ENCODE assay signal across 25 cellular contexts in genomic region chr7:94174956-94175355, GRCh38.
A peak's percentile ranks its signal among the peaks of the same experiment; 100 is the strongest.
DNase-seq lines count a peak whose midpoint lies in the region; FAIRE-seq and TF ChIP-seq lines count a peak whose summit lies in the region.
"Had no signal": no experiment of that assay in that cellular context is flagged by ENCODE, and none has a peak within 500 bp of the region (broad histone marks: within the 10 kb centered on the region; RNA-seq: fewer than 3 reads in every experiment).

No MANE protein-coding gene starts in this region.

- H3K27me3 Mint-ChIP-seq in endothelial cell (ENCODE audit: unreplicated experiment) = no peaks in the 10 kb centered on the region
- H3K27me3 Mint-ChIP-seq: IgD-negative memory B cell had no signal

- H3K9ac ChIP-seq in neural cell (ENCODE audit: low read length) (no peak overlapping the region), colonic mucosa (ENCODE audit: low read depth in 2 of 2, low read length in 2 of 2) (no peak overlapping the region), Karpas-422 (ENCODE audit: low read length) (no peak overlapping the region)
- H3K9ac ChIP-seq: KMS-11 had no signal

- H3K79me2 ChIP-seq in neural cell (replicated peaks; ENCODE audit: insufficient read depth, low read length) (no peaks in the 10 kb centered on the region), Karpas-422 (ENCODE audit: low read length) (no peaks in the 10 kb centered on the region)

- no peak for FAIRE-seq in frontal cortex (lab: Jason Lieb, UNC)
- FAIRE-seq: G401.6, H54 had no signal

- H4K20me1 ChIP-seq in neural cell (ENCODE audit: insufficient read depth) (no peaks in the 10 kb centered on the region), Karpas-422 (ENCODE audit: insufficient read depth, low read depth, low read length) (no peaks in the 10 kb centered on the region)

- TF ChIP-seq CTCF in endothelial cell (IDR thresholded peaks at IDR 0.05; ENCODE audit: unreplicated experiment) = no peak
- TF ChIP-seq CTCF in neural cell (IDR thresholded peaks at IDR 0.05; ENCODE audit: poor library complexity, severe bottlenecking) = no peak
- no peak for TF ChIP-seq CTCF in colonic mucosa (IDR thresholded peaks at IDR 0.05)

- H3K4me2 ChIP-seq in neural cell (ENCODE audit: low read length) = no peak overlapping the region
- H3K4me2 ChIP-seq in Karpas-422 (ENCODE audit: low read depth, low read length, poor library complexity, severe bottlenecking) = no peak overlapping the region
- H3K4me2 ChIP-seq: A549, KMS-11 had no signal

- H2AFZ ChIP-seq in neural cell (ENCODE audit: low read depth, low read length) (no peak overlapping the region), Karpas-422 (ENCODE audit: low read length) (no peak overlapping the region)

- no peak for TF ChIP-seq EP300 in neural cell (conservative IDR thresholded peaks at IDR 0.05; ENCODE audit: poor library complexity, severe bottlenecking)

- H3K9me2 ChIP-seq in neural cell (ENCODE audit: insufficient read depth, low read length) (no peaks in the 10 kb centered on the region), Karpas-422 (replicated peaks; ENCODE audit: insufficient read depth, low read length) (no peaks in the 10 kb centered on the region)

- TF ChIP-seq RAD21 in neural cell (conservative IDR thresholded peaks at IDR 0.05) = no peak

- peaks cover 25% of the 10 kb centered on the region for H3K4me1 Mint-ChIP-seq in endothelial cell (ENCODE audit: unreplicated experiment)
- H3K4me1 Mint-ChIP-seq: CD4-positive, alpha-beta memory T cell had no signal

- no peak overlapping the region for H3K27ac ChIP-seq in neural cell (ENCODE audit: low read length)
- no peak overlapping the region for H3K27ac ChIP-seq in colonic mucosa
- H3K27ac ChIP-seq in Karpas-422 (ENCODE audit: low read length) = no peak overlapping the region
- H3K27ac ChIP-seq: A549, KMS-11 had no signal

- no peaks in the 10 kb centered on the region for H3K27me3 ChIP-seq in neural cell (ENCODE audit: insufficient read depth, low read depth, low read length)
- H3K27me3 ChIP-seq in colonic mucosa = no peaks in the 10 kb centered on the region
- H3K27me3 ChIP-seq in Karpas-422 (ENCODE audit: low read length) = no peaks in the 10 kb centered on the region

- peak overlapping the region; percentile 12 for H3K27ac Mint-ChIP-seq in endothelial cell (ENCODE audit: unreplicated experiment)
- H3K27ac Mint-ChIP-seq: CD4-positive, alpha-beta memory T cell; IgD-negative memory B cell had no signal

- H3K9me3 ChIP-seq in neural cell (ENCODE audit: low read length) (no peaks in the 10 kb centered on the region), colonic mucosa (no peaks in the 10 kb centered on the region), Karpas-422 (ENCODE audit: low read length) (no peaks in the 10 kb centered on the region)
- H3K9me3 ChIP-seq: A549 had no signal

- H3K4me3 Mint-ChIP-seq in endothelial cell (ENCODE audit: unreplicated experiment) = no peak overlapping the region
- H3K4me3 Mint-ChIP-seq: CD4-positive, alpha-beta memory T cell; IgD-negative memory B cell had no signal

- intact Hi-C loops in colonic mucosa (cut with DNase I) = no loop called here

- H3K9me3 Mint-ChIP-seq in endothelial cell (ENCODE audit: unreplicated experiment) = no peaks in the 10 kb centered on the region
- H3K9me3 Mint-ChIP-seq: IgD-negative memory B cell had no signal

- no peaks in the 10 kb centered on the region for H3K36me3 Mint-ChIP-seq in endothelial cell (ENCODE audit: low read depth, unreplicated experiment)
- H3K36me3 Mint-ChIP-seq: CD4-positive, alpha-beta memory T cell had no signal

- no peaks in the 10 kb centered on the region for H3F3A ChIP-seq in neural cell (ENCODE audit: insufficient read depth, low read length, poor library complexity, severe bottlenecking)

- H3K36me3 ChIP-seq in neural cell (ENCODE audit: insufficient read depth, low read length) (no peaks in the 10 kb centered on the region), colonic mucosa (no peaks in the 10 kb centered on the region), Karpas-422 (ENCODE audit: insufficient read depth, low read length) (no peaks in the 10 kb centered on the region)

- H3K4me1 ChIP-seq in colonic mucosa (no peaks in the 10 kb centered on the region), Karpas-422 (ENCODE audit: low read length) (no peaks in the 10 kb centered on the region)
- H3K4me1 ChIP-seq: A549 had no signal

- H3K4me3 ChIP-seq in neural cell (ENCODE audit: low read length) (no peak overlapping the region), colonic mucosa (no peak overlapping the region), Karpas-422 (ENCODE audit: low read length) (no peak overlapping the region)
- H3K4me3 ChIP-seq: A549 had no signal

- peak; percentile 13 for DNase-seq in HCEC 1CT
- peak; percentile 21 for DNase-seq in NCI-H69 (lab: John Stamatoyannopoulos, UW)
- DNase-seq in endothelial cell (ENCODE audit: low spot score) = no peak
- DNase-seq in frontal cortex (ENCODE audit: low spot score in 2 of 2) = no peak
- DNase-seq in colonic mucosa = no peak
- no peak for DNase-seq in Karpas-422
- DNase-seq: C1 segment of cervical spinal cord; CD4-positive, alpha-beta memory T cell; COR-L47; DMS53; NCI-H1048; NCI-H1417 treated with DMSO at 0.1 percent for 48 hours; NCI-H1694 treated with DMSO at 0.1 percent for 48 hours; NCI-H2081; NCI-H446; NCI-H524 treated with DMSO at 0.1 percent for 48 hours; RPMI8226; SHP77; SW 1271 had no signal

TF ChIP-seq in neural cell, 6 proteins besides CTCF, POLR2A, EP300 and RAD21:
- TF ChIP-seq MXI1 (conservative IDR thresholded peaks at IDR 0.05; ENCODE audit: poor library complexity, severe bottlenecking) = no peak
- TF ChIP-seq EZH2 (IDR thresholded peaks at IDR 0.05; ENCODE audit: borderline replicate concordance, insufficient read depth, low read length, poor library complexity, severe bottlenecking) = no peak
- TF ChIP-seq SMC3 (conservative IDR thresholded peaks at IDR 0.05; ENCODE audit: poor library complexity) = no peak
- no peak for TF ChIP-seq REST (IDR thresholded peaks at IDR 0.05; ENCODE audit: borderline replicate concordance)
- TF ChIP-seq POLR2AphosphoS5 (IDR thresholded peaks at IDR 0.05) = peak; percentile 26

Comparison
In these comparisons a context has a peak if more than half of its experiments do, and no peak if none do; other contexts are left out.
1. DNase-seq: peak in HCEC 1CT (single experiment) and NCI-H69 (single experiment); none in endothelial cell (single experiment), frontal cortex (0 of 2), colonic mucosa (single experiment) and Karpas-422 (single experiment).